Comparison of ENCODE assay signal across 8 cellular contexts in the genomic region with DNA sequence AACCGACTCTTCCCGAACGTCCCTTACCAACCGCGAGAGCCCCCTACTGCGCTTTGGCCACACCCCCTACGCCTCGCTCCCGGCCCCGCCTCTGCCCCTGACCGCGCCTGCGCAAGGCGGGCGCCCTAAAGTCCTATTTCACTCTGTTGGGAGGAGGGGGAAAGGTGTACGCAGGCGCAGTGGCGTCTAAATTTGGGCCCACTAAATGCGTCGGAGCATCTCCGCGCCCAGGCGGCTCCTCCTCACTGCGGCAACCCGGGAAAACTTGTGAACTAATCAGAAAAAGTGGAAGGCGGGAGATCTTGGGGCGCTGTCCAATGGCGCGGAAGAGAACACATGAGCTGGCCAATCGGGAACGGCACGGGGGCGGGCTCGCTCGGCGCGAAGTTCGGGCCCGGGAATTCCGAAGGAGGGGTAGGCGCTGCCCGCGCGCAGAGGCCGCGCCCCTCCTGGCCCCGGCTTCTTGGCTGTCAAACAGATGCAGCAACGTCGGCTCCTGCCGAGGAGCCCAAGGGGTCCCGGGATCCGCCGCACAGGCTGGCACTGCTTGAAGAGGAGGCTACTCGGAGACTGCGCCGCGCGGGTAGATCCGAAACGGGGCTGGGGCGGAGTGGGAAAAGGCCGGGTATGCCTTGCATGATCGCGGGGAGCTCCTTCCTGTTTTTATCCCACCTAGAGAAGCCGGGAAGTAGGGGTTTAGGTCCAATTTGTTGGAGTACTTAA. TPM values are rescaled to one million over a fixed set of nuclear protein-coding genes. Genes with fewer than 3 reads are reported as not detected.
DNase-seq lines count a peak whose midpoint lies in the region; ATAC-seq and TF ChIP-seq lines count a peak whose summit lies in the region.

Gene TCF19 (plus strand): TSS at position 450 of the 723 bp plus-strand sequence. CDS start 881 bp downstream, outside the sequence.

- 0% methylated on average over 12 to 13 of the region's 65 CpGs for WGBS in gastroesophageal sphincter (ENCODE audit: low coverage in 1 of 2), 2 donors
- under 1% methylated on average over 49 of the region's 65 CpGs for WGBS in suprapubic skin

- H3K4me3 ChIP-seq in gastroesophageal sphincter (peak within 1 kb of the TSS; percentile 45 to 70), suprapubic skin (peak within 1 kb of the TSS; percentile 80)

- DNase-seq in GM10266 (ENCODE audit: extremely low spot score) (peak; percentile 99), NCI-H1092 treated with DMSO at 0.1 percent for 48 hours (lab: John Stamatoyannopoulos, UW) (peak; percentile 96), nucleus accumbens (lab: John Stamatoyannopoulos, UW) (peak; percentile 81 to 99 (median 95)), suprapubic skin (ENCODE audit: low spot score in 2 of 2) (peak; percentile 99 to 100)
- DNase-seq in activated naive CD4-positive, alpha-beta T cell treated with anti-CD3 and anti-CD28 coated beads, Interleukin-2, amount 50 U/mL, for 16 hours = peak; percentile 99

- TF ChIP-seq EP300 in gastroesophageal sphincter (IDR thresholded peaks at IDR 0.05) (no peak), suprapubic skin (IDR thresholded peaks at IDR 0.05) (no peak)

- TF ChIP-seq CTCF in GM10266 (IDR thresholded peaks at IDR 0.05; ENCODE audit: control insufficient read depth, insufficient read depth, low read depth, missing control alignments) = no peak
- no peak for TF ChIP-seq CTCF in gastroesophageal sphincter (IDR thresholded peaks at IDR 0.05)
- no peak for TF ChIP-seq CTCF in suprapubic skin (IDR thresholded peaks at IDR 0.05)

- no peaks in the 10 kb centered on the region for H3K9me3 ChIP-seq in gastroesophageal sphincter
- H3K9me3 ChIP-seq in suprapubic skin = no peaks in the 10 kb centered on the region

- H3K27ac ChIP-seq in gastroesophageal sphincter (peak within 1 kb of the TSS; percentile 36 to 87 (median 82)), suprapubic skin (peak within 1 kb of the TSS; percentile 76)

- peak; percentile 89 for ATAC-seq in HG02623 (IDR thresholded peaks at IDR 0.05; ENCODE audit: unreplicated experiment)
- ATAC-seq in SK-N-SH treated with all-trans-retinoic acid at 6 μM for 48 hours = peak; percentile 93
- ATAC-seq in gastroesophageal sphincter = peak; percentile 98

- H3K36me3 ChIP-seq in gastroesophageal sphincter (peaks cover 0 to 45% of the 10 kb centered on the region in 2 donors), suprapubic skin (peaks cover 23% of the 10 kb centered on the region)

- H3K4me1 ChIP-seq in gastroesophageal sphincter (peaks cover 0 to 27% (median 14%) of the 10 kb centered on the region in 3 donors), suprapubic skin (peaks cover 21% of the 10 kb centered on the region)

- H3K27me3 ChIP-seq in gastroesophageal sphincter (no peaks in the 10 kb centered on the region), suprapubic skin (no peaks in the 10 kb centered on the region)

- TF ChIP-seq POLR2A in gastroesophageal sphincter (IDR thresholded peaks at IDR 0.05) (no peak), suprapubic skin (IDR thresholded peaks at IDR 0.05) (peak in 1 of 2 donors; percentile 17)

TF ChIP-seq in SK-N-SH treated with all-trans-retinoic acid at 6 μM for 48 hours, 23 proteins besides CTCF, POLR2A, EP300 and RAD21:
- TF ChIP-seq GLIS3 (CRISPR knock-in tag; IDR thresholded peaks at IDR 0.05) = no peak
- TF ChIP-seq POU6F1 (CRISPR knock-in tag; IDR thresholded peaks at IDR 0.05; ENCODE audit: borderline replicate concordance, low read depth) = no peak
- TF ChIP-seq ZFP30 (CRISPR knock-in tag; IDR thresholded peaks at IDR 0.05) = no peak
- no peak for TF ChIP-seq BACH2 (CRISPR knock-in tag; IDR thresholded peaks at IDR 0.05; ENCODE audit: borderline replicate concordance)
- TF ChIP-seq PPARA (CRISPR knock-in tag; IDR thresholded peaks at IDR 0.05; ENCODE audit: borderline replicate concordance) = no peak
- no peak for TF ChIP-seq TCF4 (CRISPR knock-in tag; IDR thresholded peaks at IDR 0.05; ENCODE audit: borderline replicate concordance)

RNA-seq across cellular contexts. Expression of gene TCF19, which starts in this region (rescaled TPM):
- total RNA-seq in gastroesophageal sphincter = 1 to 10 TPM; 3.9 to 5.9 (median 5.1) TPM
- total RNA-seq in suprapubic skin = 10 to 100 TPM; 14.8 to 24.3 (median 23.8) TPM

Comparison
In these comparisons a context has a peak if more than half of its experiments do, and no peak if none do; other contexts are left out.
1. Peak in every context shown above with its lines: DNase-seq, ATAC-seq, H3K4me3 ChIP-seq and H3K27ac ChIP-seq.